12 cellular contexts compared by ENCODE assay signal in the genomic region with DNA sequence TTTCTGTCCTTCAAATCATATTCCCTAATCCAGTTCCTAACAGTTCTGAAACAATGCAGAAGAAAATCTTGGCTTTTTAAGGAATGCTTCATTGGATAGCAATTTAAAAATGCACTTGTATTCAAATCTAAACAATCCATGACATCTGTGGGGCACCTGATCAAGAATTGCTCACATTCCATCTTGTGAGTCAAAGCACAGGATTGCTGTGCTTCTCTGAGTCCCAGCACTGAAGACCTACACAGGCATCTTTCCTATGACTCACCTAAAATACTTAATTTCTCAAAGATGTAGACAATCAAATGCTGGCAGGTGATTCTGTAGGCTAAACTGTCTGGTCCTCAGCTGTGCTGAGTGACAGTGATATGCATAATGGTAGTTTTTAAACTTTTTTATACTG. TPM values are rescaled to one million over a fixed set of nuclear protein-coding genes. Genes with fewer than 3 reads are reported as not detected.
DNase-seq lines count a peak whose midpoint lies in the region; ATAC-seq, FAIRE-seq and TF ChIP-seq lines count a peak whose summit lies in the region.
"Had no signal": no experiment of that assay in that cellular context is flagged by ENCODE, and none has a peak within 500 bp of the region (broad histone marks: within the 10 kb centered on the region; RNA-seq: fewer than 3 reads in every experiment).

No MANE protein-coding gene starts in this region.

- H3K4me1 ChIP-seq in foreskin keratinocyte (peaks cover 12% of the 10 kb centered on the region), small intestine (ENCODE audit: control insufficient read depth in 2 of 2, insufficient read depth in 1 of 2, low read depth in 1 of 2, low read length in 1 of 2) (no peaks in the 10 kb centered on the region)

- peak; percentile 96 for ATAC-seq in foreskin keratinocyte

- H3K27ac ChIP-seq in foreskin keratinocyte = no peak overlapping the region
- no peak overlapping the region for H3K27ac ChIP-seq in small intestine (ENCODE audit: low read depth in 1 of 2, low read length in 1 of 2)
- H3K27ac ChIP-seq: left ventricle myocardium inferior had no signal

- H3K4me3 ChIP-seq in HFF-Myc (replicated peaks; ENCODE audit: low read depth, low read length) (no peak overlapping the region), small intestine (ENCODE audit: low read depth in 1 of 2, low read length in 2 of 2) (no peak overlapping the region)
- H3K4me3 ChIP-seq: left ventricle myocardium inferior had no signal

- H3K27me3 ChIP-seq in foreskin keratinocyte = no peaks in the 10 kb centered on the region
- no peaks in the 10 kb centered on the region for H3K27me3 ChIP-seq in small intestine (ENCODE audit: control insufficient read depth in 2 of 2, insufficient read depth in 2 of 2, low read length in 2 of 2)

- TF ChIP-seq CTCF in HFF-Myc (IDR thresholded peaks at IDR 0.05; ENCODE audit: low read depth, low read length, missing control alignments) = no peak
- TF ChIP-seq CTCF in foreskin keratinocyte (conservative IDR thresholded peaks at IDR 0.05) = no peak

- H3K9me3 ChIP-seq in small intestine (ENCODE audit: control insufficient read depth, low read depth) = no peaks in the 10 kb centered on the region

- H3K36me3 ChIP-seq in small intestine (ENCODE audit: control insufficient read depth in 2 of 2, insufficient read depth in 2 of 2, low read length in 2 of 2) = peaks cover 0 to 2% of the 10 kb centered on the region in 2 donors
- H3K36me3 ChIP-seq: left ventricle myocardium inferior had no signal

- FAIRE-seq in small intestine (lab: Jason Lieb, UNC) = no peak

- DNase-seq in A172 (ENCODE audit: low spot score) (peak; percentile 92), HFF-Myc (ENCODE audit: extremely low read depth, low read depth) (peak; percentile 94), amniotic epithelial cell (ENCODE audit: low read depth) (peak; percentile 88), foreskin keratinocyte (peak; percentile 94 to 97), small intestine (no peak), posterior vena cava (ENCODE audit: low spot score) (no peak), NCI-H345 (lab: John Stamatoyannopoulos, UW) (no peak)
- no peak for DNase-seq in activated CD4-positive, alpha-beta T cell treated with anti-CD3 and anti-CD28 coated beads for 4 hours
- DNase-seq: left ventricle myocardium inferior; NCI-H2107; nucleus accumbens; stimulated activated CD4-positive, alpha-beta T cell treated with anti-CD3 and anti-CD28 coated beads, Interleukin-4, amount 100 ng/mL, for 24 hours had no signal

- intact Hi-C loops in posterior vena cava (cut with DNase I) = no loop called here

RNA-seq across cellular contexts. Expression of gene ATP8B1, which starts 10.1 kb away (rescaled TPM):
- 38.2 and 38.8 TPM in 2 replicates for total RNA-seq in A172 (2014; rRNA removed; shearing (Covaris generic))
- 13.5 and 14.7 TPM in 2 replicates for total RNA-seq in foreskin keratinocyte
- 2.4 and 2.9 TPM in 2 replicates for polyA plus RNA-seq in foreskin keratinocyte
- 10 to 100 TPM; 25.5 to 57.1 (median 28.4) TPM for polyA plus RNA-seq in small intestine
- 10 to 100 TPM; 27.7 to 47.3 TPM for total RNA-seq in posterior vena cava

Comparison
In these comparisons a context has a peak if more than half of its experiments do, and no peak if none do; other contexts are left out.
1. DNase-seq: peak in A172 (single experiment), HFF-Myc (single experiment), amniotic epithelial cell (single experiment) and foreskin keratinocyte (2 of 2); none in small intestine (single experiment), activated CD4-positive, alpha-beta T cell treated with anti-CD3 and anti-CD28 coated beads for 4 hours (0 of 2), posterior vena cava (single experiment) and NCI-H345 (single experiment).